In the genomic region with DNA sequence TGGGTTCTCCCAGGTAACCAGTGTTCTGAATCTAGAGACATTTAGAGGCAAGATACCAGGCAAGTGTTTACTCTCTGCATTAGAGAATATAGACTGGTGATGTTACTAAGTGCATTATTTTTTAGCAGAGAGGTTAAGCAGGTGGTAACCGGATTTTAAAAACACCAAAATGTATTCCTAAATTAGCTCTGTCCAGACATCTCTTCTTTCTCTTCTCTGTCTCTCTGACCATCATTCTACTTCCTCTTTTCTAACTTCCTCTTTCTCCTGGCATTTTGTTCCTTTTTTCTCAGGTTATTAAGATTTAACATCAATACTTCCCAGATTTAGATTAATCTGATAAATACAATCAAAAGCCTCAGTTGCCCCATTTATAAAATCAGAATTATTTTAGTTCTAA, we compare ENCODE assay signal across 1 cellular context.
TF ChIP-seq lines count a peak whose summit lies in the region.

No MANE protein-coding gene starts in this region.

TF ChIP-seq in GM12878, 131 proteins besides CTCF, POLR2A, EP300 and RAD21 (continued from another document):
- TF ChIP-seq, protein P1, sequence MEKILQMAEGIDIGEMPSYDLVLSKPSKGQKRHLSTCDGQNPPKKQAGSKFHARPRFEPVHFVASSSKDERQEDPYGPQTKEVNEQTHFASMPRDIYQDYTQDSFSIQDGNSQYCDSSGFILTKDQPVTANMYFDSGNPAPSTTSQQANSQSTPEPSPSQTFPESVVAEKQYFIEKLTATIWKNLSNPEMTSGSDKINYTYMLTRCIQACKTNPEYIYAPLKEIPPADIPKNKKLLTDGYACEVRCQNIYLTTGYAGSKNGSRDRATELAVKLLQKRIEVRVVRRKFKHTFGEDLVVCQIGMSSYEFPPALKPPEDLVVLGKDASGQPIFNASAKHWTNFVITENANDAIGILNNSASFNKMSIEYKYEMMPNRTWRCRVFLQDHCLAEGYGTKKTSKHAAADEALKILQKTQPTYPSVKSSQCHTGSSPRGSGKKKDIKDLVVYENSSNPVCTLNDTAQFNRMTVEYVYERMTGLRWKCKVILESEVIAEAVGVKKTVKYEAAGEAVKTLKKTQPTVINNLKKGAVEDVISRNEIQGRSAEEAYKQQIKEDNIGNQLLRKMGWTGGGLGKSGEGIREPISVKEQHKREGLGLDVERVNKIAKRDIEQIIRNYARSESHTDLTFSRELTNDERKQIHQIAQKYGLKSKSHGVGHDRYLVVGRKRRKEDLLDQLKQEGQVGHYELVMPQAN (conservative IDR thresholded peaks at IDR 0.05) = no peak
- TF ChIP-seq ZNF24 (IDR thresholded peaks at IDR 0.05) = no peak
- peak; percentile 57 for TF ChIP-seq MEF2B (IDR thresholded peaks at IDR 0.05; ENCODE audit: partially characterized antibody, poor library complexity, severe bottlenecking)
- no peak for TF ChIP-seq RBBP5 (conservative IDR thresholded peaks at IDR 0.05)
- TF ChIP-seq YBX1 (IDR thresholded peaks at IDR 0.05) = no peak
- TF ChIP-seq, protein P2, sequence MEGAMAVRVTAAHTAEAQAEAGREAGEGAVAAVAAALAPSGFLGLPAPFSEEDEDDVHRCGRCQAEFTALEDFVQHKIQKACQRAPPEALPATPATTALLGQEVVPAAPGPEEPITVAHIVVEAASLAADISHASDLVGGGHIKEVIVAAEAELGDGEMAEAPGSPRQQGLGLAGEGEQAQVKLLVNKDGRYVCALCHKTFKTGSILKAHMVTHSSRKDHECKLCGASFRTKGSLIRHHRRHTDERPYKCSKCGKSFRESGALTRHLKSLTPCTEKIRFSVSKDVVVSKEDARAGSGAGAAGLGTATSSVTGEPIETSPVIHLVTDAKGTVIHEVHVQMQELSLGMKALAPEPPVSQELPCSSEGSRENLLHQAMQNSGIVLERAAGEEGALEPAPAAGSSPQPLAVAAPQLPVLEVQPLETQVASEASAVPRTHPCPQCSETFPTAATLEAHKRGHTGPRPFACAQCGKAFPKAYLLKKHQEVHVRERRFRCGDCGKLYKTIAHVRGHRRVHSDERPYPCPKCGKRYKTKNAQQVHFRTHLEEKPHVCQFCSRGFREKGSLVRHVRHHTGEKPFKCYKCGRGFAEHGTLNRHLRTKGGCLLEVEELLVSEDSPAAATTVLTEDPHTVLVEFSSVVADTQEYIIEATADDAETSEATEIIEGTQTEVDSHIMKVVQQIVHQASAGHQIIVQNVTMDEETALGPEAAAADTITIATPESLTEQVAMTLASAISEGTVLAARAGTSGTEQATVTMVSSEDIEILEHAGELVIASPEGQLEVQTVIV (IDR thresholded peaks at IDR 0.05; ENCODE audit: borderline replicate concordance, partially characterized antibody) = no peak
- no peak for TF ChIP-seq FOS (IDR thresholded peaks at IDR 0.05; ENCODE audit: borderline replicate concordance, extremely low read depth, insufficient read length)
- TF ChIP-seq MEF2A (IDR thresholded peaks at IDR 0.05; ENCODE audit: insufficient read depth, low read depth, low read length) = peak; percentile 64; the same call in 1 of the 2 replicates
- TF ChIP-seq KAT2A (conservative IDR thresholded peaks at IDR 0.05; ENCODE audit: control insufficient read depth, low read depth, low read length) = no peak
- TF ChIP-seq SPI1 (IDR thresholded peaks at IDR 0.05; ENCODE audit: borderline replicate concordance, insufficient read depth, low read depth, low read length) = peak; percentile 77
- no peak for TF ChIP-seq ZSCAN29 (IDR thresholded peaks at IDR 0.05)
- no peak for TF ChIP-seq NFIC (IDR thresholded peaks at IDR 0.05; ENCODE audit: low read depth, low read length)
- TF ChIP-seq, protein P3, sequence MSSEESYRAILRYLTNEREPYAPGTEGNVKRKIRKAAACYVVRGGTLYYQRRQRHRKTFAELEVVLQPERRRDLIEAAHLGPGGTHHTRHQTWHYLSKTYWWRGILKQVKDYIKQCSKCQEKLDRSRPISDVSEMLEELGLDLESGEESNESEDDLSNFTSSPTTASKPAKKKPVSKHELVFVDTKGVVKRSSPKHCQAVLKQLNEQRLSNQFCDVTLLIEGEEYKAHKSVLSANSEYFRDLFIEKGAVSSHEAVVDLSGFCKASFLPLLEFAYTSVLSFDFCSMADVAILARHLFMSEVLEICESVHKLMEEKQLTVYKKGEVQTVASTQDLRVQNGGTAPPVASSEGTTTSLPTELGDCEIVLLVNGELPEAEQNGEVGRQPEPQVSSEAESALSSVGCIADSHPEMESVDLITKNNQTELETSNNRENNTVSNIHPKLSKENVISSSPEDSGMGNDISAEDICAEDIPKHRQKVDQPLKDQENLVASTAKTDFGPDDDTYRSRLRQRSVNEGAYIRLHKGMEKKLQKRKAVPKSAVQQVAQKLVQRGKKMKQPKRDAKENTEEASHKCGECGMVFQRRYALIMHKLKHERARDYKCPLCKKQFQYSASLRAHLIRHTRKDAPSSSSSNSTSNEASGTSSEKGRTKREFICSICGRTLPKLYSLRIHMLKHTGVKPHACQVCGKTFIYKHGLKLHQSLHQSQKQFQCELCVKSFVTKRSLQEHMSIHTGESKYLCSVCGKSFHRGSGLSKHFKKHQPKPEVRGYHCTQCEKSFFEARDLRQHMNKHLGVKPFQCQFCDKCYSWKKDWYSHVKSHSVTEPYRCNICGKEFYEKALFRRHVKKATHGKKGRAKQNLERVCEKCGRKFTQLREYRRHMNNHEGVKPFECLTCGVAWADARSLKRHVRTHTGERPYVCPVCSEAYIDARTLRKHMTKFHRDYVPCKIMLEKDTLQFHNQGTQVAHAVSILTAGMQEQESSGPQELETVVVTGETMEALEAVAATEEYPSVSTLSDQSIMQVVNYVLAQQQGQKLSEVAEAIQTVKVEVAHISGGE (CRISPR knock-in tag; IDR thresholded peaks at IDR 0.05) = no peak
- no peak for TF ChIP-seq SUZ12 (IDR thresholded peaks at IDR 0.05; ENCODE audit: unreplicated experiment)
- no peak for TF ChIP-seq NRF1 (conservative IDR thresholded peaks at IDR 0.05; ENCODE audit: low read depth, low read length)
- TF ChIP-seq, protein P4, sequence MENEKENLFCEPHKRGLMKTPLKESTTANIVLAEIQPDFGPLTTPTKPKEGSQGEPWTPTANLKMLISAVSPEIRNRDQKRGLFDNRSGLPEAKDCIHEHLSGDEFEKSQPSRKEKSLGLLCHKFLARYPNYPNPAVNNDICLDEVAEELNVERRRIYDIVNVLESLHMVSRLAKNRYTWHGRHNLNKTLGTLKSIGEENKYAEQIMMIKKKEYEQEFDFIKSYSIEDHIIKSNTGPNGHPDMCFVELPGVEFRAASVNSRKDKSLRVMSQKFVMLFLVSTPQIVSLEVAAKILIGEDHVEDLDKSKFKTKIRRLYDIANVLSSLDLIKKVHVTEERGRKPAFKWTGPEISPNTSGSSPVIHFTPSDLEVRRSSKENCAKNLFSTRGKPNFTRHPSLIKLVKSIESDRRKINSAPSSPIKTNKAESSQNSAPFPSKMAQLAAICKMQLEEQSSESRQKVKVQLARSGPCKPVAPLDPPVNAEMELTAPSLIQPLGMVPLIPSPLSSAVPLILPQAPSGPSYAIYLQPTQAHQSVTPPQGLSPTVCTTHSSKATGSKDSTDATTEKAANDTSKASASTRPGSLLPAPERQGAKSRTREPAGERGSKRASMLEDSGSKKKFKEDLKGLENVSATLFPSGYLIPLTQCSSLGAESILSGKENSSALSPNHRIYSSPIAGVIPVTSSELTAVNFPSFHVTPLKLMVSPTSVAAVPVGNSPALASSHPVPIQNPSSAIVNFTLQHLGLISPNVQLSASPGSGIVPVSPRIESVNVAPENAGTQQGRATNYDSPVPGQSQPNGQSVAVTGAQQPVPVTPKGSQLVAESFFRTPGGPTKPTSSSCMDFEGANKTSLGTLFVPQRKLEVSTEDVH (IDR thresholded peaks at IDR 0.05; ENCODE audit: low read depth, partially characterized antibody) = no peak
- TF ChIP-seq, protein P5, sequence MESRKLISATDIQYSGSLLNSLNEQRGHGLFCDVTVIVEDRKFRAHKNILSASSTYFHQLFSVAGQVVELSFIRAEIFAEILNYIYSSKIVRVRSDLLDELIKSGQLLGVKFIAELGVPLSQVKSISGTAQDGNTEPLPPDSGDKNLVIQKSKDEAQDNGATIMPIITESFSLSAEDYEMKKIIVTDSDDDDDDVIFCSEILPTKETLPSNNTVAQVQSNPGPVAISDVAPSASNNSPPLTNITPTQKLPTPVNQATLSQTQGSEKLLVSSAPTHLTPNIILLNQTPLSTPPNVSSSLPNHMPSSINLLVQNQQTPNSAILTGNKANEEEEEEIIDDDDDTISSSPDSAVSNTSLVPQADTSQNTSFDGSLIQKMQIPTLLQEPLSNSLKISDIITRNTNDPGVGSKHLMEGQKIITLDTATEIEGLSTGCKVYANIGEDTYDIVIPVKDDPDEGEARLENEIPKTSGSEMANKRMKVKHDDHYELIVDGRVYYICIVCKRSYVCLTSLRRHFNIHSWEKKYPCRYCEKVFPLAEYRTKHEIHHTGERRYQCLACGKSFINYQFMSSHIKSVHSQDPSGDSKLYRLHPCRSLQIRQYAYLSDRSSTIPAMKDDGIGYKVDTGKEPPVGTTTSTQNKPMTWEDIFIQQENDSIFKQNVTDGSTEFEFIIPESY (IDR thresholded peaks at IDR 0.05) = no peak
- TF ChIP-seq, protein P6, sequence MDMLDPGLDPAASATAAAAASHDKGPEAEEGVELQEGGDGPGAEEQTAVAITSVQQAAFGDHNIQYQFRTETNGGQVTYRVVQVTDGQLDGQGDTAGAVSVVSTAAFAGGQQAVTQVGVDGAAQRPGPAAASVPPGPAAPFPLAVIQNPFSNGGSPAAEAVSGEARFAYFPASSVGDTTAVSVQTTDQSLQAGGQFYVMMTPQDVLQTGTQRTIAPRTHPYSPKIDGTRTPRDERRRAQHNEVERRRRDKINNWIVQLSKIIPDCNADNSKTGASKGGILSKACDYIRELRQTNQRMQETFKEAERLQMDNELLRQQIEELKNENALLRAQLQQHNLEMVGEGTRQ (IDR thresholded peaks at IDR 0.05; ENCODE audit: borderline replicate concordance, low read depth, low read length) = no peak
- no peak for TF ChIP-seq RCOR1 (conservative IDR thresholded peaks at IDR 0.05; ENCODE audit: low read depth, low read length)
- TF ChIP-seq IKZF2 (IDR thresholded peaks at IDR 0.05) = peak in 1 of 2 experiments; percentile 42; a peak in 1 of 4 replicates
- TF ChIP-seq, protein P7, sequence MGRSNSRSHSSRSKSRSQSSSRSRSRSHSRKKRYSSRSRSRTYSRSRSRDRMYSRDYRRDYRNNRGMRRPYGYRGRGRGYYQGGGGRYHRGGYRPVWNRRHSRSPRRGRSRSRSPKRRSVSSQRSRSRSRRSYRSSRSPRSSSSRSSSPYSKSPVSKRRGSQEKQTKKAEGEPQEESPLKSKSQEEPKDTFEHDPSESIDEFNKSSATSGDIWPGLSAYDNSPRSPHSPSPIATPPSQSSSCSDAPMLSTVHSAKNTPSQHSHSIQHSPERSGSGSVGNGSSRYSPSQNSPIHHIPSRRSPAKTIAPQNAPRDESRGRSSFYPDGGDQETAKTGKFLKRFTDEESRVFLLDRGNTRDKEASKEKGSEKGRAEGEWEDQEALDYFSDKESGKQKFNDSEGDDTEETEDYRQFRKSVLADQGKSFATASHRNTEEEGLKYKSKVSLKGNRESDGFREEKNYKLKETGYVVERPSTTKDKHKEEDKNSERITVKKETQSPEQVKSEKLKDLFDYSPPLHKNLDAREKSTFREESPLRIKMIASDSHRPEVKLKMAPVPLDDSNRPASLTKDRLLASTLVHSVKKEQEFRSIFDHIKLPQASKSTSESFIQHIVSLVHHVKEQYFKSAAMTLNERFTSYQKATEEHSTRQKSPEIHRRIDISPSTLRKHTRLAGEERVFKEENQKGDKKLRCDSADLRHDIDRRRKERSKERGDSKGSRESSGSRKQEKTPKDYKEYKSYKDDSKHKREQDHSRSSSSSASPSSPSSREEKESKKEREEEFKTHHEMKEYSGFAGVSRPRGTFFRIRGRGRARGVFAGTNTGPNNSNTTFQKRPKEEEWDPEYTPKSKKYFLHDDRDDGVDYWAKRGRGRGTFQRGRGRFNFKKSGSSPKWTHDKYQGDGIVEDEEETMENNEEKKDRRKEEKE (IDR thresholded peaks at IDR 0.05) = no peak
- TF ChIP-seq ZNF207 (IDR thresholded peaks at IDR 0.05; ENCODE audit: borderline replicate concordance) = no peak
- TF ChIP-seq CBFB (IDR thresholded peaks at IDR 0.05; ENCODE audit: low read depth) = no peak
- TF ChIP-seq JUNB (IDR thresholded peaks at IDR 0.05) = no peak
- TF ChIP-seq, protein P8, sequence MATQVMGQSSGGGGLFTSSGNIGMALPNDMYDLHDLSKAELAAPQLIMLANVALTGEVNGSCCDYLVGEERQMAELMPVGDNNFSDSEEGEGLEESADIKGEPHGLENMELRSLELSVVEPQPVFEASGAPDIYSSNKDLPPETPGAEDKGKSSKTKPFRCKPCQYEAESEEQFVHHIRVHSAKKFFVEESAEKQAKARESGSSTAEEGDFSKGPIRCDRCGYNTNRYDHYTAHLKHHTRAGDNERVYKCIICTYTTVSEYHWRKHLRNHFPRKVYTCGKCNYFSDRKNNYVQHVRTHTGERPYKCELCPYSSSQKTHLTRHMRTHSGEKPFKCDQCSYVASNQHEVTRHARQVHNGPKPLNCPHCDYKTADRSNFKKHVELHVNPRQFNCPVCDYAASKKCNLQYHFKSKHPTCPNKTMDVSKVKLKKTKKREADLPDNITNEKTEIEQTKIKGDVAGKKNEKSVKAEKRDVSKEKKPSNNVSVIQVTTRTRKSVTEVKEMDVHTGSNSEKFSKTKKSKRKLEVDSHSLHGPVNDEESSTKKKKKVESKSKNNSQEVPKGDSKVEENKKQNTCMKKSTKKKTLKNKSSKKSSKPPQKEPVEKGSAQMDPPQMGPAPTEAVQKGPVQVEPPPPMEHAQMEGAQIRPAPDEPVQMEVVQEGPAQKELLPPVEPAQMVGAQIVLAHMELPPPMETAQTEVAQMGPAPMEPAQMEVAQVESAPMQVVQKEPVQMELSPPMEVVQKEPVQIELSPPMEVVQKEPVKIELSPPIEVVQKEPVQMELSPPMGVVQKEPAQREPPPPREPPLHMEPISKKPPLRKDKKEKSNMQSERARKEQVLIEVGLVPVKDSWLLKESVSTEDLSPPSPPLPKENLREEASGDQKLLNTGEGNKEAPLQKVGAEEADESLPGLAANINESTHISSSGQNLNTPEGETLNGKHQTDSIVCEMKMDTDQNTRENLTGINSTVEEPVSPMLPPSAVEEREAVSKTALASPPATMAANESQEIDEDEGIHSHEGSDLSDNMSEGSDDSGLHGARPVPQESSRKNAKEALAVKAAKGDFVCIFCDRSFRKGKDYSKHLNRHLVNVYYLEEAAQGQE (IDR thresholded peaks at IDR 0.05; ENCODE audit: low read depth, low read length) = no peak
